Comparison of ENCODE assay signal across 28 cellular contexts in genomic region chr7:82323806-82324205, GRCh38.
DNase-seq lines count a peak whose midpoint lies in the region; ATAC-seq, FAIRE-seq and TF ChIP-seq lines count a peak whose summit lies in the region.
"Had no signal": no experiment of that assay in that cellular context is flagged by ENCODE, and none has a peak within 500 bp of the region (broad histone marks: within the 10 kb centered on the region; RNA-seq: fewer than 3 reads in every experiment).

No MANE protein-coding gene starts in this region.

- peaks cover 4 to 5% of the 10 kb centered on the region in 2 experiments for H3K36me3 ChIP-seq in SK-N-SH (replicated peaks in 1 of 2; ENCODE audit: control insufficient read depth in 1 of 2, insufficient read depth in 2 of 2, low read length in 1 of 2)
- no peaks in the 10 kb centered on the region for H3K36me3 ChIP-seq in IMR-90 (ENCODE audit: control insufficient read depth, insufficient read depth, low read length)
- no peaks in the 10 kb centered on the region for H3K36me3 ChIP-seq in psoas muscle (ENCODE audit: insufficient read depth in 1 of 2, low read depth in 1 of 2)
- H3K36me3 ChIP-seq in pancreas = no peaks in the 10 kb centered on the region
- H3K36me3 ChIP-seq: BE2C, MG63 had no signal

- no peak overlapping the region for H3K18ac ChIP-seq in IMR-90 (ENCODE audit: low read depth, low read length)

- in situ Hi-C loops in IMR-90 (cut with MboI; ENCODE audit: low sequenced_read_pairs) = no loop called here

- H3F3A ChIP-seq in SK-N-SH (replicated peaks; ENCODE audit: insufficient read depth) = peaks cover 16% of the 10 kb centered on the region

- H3K27me3 ChIP-seq in SK-N-SH (ENCODE audit: insufficient read depth) (no peaks in the 10 kb centered on the region), IMR-90 (ENCODE audit: control insufficient read depth, insufficient read depth, low read length) (no peaks in the 10 kb centered on the region), psoas muscle (ENCODE audit: insufficient read depth in 3 of 3, low read length in 2 of 3) (no peaks in the 10 kb centered on the region), pancreas (no peaks in the 10 kb centered on the region)
- H3K27me3 ChIP-seq: BE2C, MG63 had no signal

- H3K79me1 ChIP-seq in IMR-90 (ENCODE audit: low read depth in 1 of 2, low read length in 2 of 2) = peaks cover 6 to 32% of the 10 kb centered on the region in 2 experiments; a peak in 3 of 4 replicates

- H3K9ac ChIP-seq in SK-N-SH (no peak overlapping the region), IMR-90 (ENCODE audit: low read depth, low read length) (no peak overlapping the region)

- no peak overlapping the region for H2AK5ac ChIP-seq in IMR-90 (ENCODE audit: low read depth, low read length)

- BruUV-seq in IMR-90 (replicated peaks; lab: Mats Ljungman, UMichigan) = no TSS peak

- no peaks in the 10 kb centered on the region for H3K79me2 ChIP-seq in SK-N-SH (ENCODE audit: insufficient read depth)

- TF ChIP-seq RAD21 in SK-N-SH (IDR thresholded peaks at IDR 0.05; ENCODE audit: low read length) = no peak
- TF ChIP-seq RAD21 in IMR-90 (IDR thresholded peaks at IDR 0.05; ENCODE audit: low read length) = no peak

- H3K9me3 ChIP-seq in SK-N-SH (no peaks in the 10 kb centered on the region), IMR-90 (ENCODE audit: control insufficient read depth, insufficient read depth, low read length) (no peaks in the 10 kb centered on the region), psoas muscle (no peaks in the 10 kb centered on the region), pancreas (no peaks in the 10 kb centered on the region)
- H3K9me3 ChIP-seq: BE2C, MG63 had no signal

- H3K23ac ChIP-seq in IMR-90 (ENCODE audit: low read depth, low read length) = no peak overlapping the region

- H2BK120ac ChIP-seq in IMR-90 (ENCODE audit: low read depth, low read length) = peak overlapping the region; percentile 11; the same call in 1 of the 2 replicates

- H3K4me2 ChIP-seq in SK-N-SH = no peak overlapping the region
- H3K4me2 ChIP-seq in IMR-90 (ENCODE audit: low read depth, low read length) = no peak overlapping the region

- peaks cover 11% of the 10 kb centered on the region for H3K9me1 ChIP-seq in IMR-90 (ENCODE audit: insufficient read depth, low read length)

- no peak for TF ChIP-seq EP300 in SK-N-SH (IDR thresholded peaks at IDR 0.05; ENCODE audit: borderline replicate concordance in 1 of 2, low read depth in 1 of 2, low read length in 1 of 2)

- no peak overlapping the region for H4K91ac ChIP-seq in IMR-90 (ENCODE audit: insufficient read depth, low read depth, low read length)

- H2BK5ac ChIP-seq in IMR-90 (ENCODE audit: low read depth, low read length, poor library complexity, severe bottlenecking) = no peak overlapping the region

- peak overlapping the region; percentile 65 for H2BK20ac ChIP-seq in IMR-90 (ENCODE audit: low read depth, low read length)

- no peak overlapping the region for H4K5ac ChIP-seq in IMR-90 (ENCODE audit: low read depth, low read length)

- H4K20me1 ChIP-seq in SK-N-SH (ENCODE audit: insufficient read depth) = no peaks in the 10 kb centered on the region
- H4K20me1 ChIP-seq in IMR-90 (ENCODE audit: insufficient read depth, low read length) = no peaks in the 10 kb centered on the region

- CTCF ChIA-PET in SK-N-SH (lab: Yijun Ruan, JAX) = interaction anchor here (1.0 to 1.2 kb wide), 4 partner anchors 10 to 158 kb away, joined by 3 to 4 read pairs (median 4); no protein-coding TSS in a partner anchor
- CTCF ChIA-PET in IMR-90 (lab: Yijun Ruan, JAX) = no interaction called here

- H3K4ac ChIP-seq in IMR-90 (ENCODE audit: low read depth, low read length) = no peak overlapping the region; the same call in none of the 2 replicates

- H2AFZ ChIP-seq in SK-N-SH (ENCODE audit: low read depth) (no peak overlapping the region), IMR-90 (replicated peaks; ENCODE audit: low read length, poor library complexity) (no peak overlapping the region)

- dilution Hi-C loops in IMR-90 (cut with HindIII; ENCODE audit: low sequenced_read_pairs, unreplicated experiment) = no loop called here

- H3K4me1 ChIP-seq in SK-N-SH (ENCODE audit: control insufficient read depth in 1 of 2, insufficient read depth in 2 of 2, low read depth in 1 of 2, low read length in 1 of 2) (peaks cover 10 to 21% of the 10 kb centered on the region in 2 experiments; a peak in 3 of 4 replicates), IMR-90 (ENCODE audit: control insufficient read depth, insufficient read depth, low read length) (peaks cover 10% of the 10 kb centered on the region), psoas muscle (peaks cover 16% of the 10 kb centered on the region), pancreas (no peaks in the 10 kb centered on the region)

- DNase-seq in SK-N-SH = no peak
- peak; percentile 38 for DNase-seq in IMR-90
- DNase-seq in choroid plexus epithelial cell (ENCODE audit: low read depth) = peak; percentile 25
- DNase-seq in psoas muscle = no peak
- DNase-seq in NCI-H2081 (lab: John Stamatoyannopoulos, UW) = no peak
- no peak for DNase-seq in occipital lobe (lab: John Stamatoyannopoulos, UW)
- DNase-seq in pancreas = no peak
- DNase-seq: BE2C; CD8-positive, alpha-beta memory T cell; DMS 273 treated with DMSO at 0.1 percent for 48 hours; DMS79; H9; Kasumi-1; MG63; NCI-H1105 treated with DMSO at 0.1 percent for 48 hours; NCI-H1694; NCI-H2029 treated with DMSO at 0.1 percent for 48 hours; NCI-H2227 treated with DMSO at 0.1 percent for 48 hours; NCI-H69; SHP77 treated with DMSO at 0.1 percent for 48 hours; SW 1271 had no signal

- no peak overlapping the region for H3K4me3 ChIP-seq in SK-N-SH (ENCODE audit: low read depth in 2 of 2, low read length in 1 of 2)
- no peak overlapping the region for H3K4me3 ChIP-seq in IMR-90 (ENCODE audit: insufficient read depth, low read depth, low read length)
- no peak overlapping the region for H3K4me3 ChIP-seq in choroid plexus epithelial cell (ENCODE audit: low read depth, low read length)
- no peak overlapping the region for H3K4me3 ChIP-seq in psoas muscle
- no peak overlapping the region for H3K4me3 ChIP-seq in pancreas
- H3K4me3 ChIP-seq: K562, MG63 had no signal

- H3K27ac ChIP-seq in SK-N-SH (ENCODE audit: low read depth in 2 of 2, low read length in 1 of 2) = no peak overlapping the region; a peak in 1 of 4 replicates
- no peak overlapping the region for H3K27ac ChIP-seq in IMR-90 (ENCODE audit: insufficient read depth, low read length)
- H3K27ac ChIP-seq in psoas muscle = peak overlapping the region; percentile 24
- no peak overlapping the region for H3K27ac ChIP-seq in pancreas
- H3K27ac ChIP-seq: 22Rv1, RWPE1 had no signal

- H2AK9ac ChIP-seq in IMR-90 (replicated peaks; ENCODE audit: low read depth, low read length, poor library complexity) = no peak overlapping the region

- no peaks in the 10 kb centered on the region for H3K9me2 ChIP-seq in SK-N-SH

- TF ChIP-seq POLR2A in IMR-90 (IDR thresholded peaks at IDR 0.05; ENCODE audit: low read depth, low read length) = no peak

- H4K8ac ChIP-seq in IMR-90 (ENCODE audit: low read depth in 2 of 2, low read length in 2 of 2) = no peak overlapping the region

- 96% methylated on average over 4 of the region's 4 CpGs for WGBS in SK-N-SH (ENCODE audit: low lambda C conversion rate)
- WGBS in IMR-90 (ENCODE audit: extremely low coverage in 2 of 2, insufficient read length in 1 of 2), 2 experiments = no CpG with 5 or more reads among the region's 4 CpGs
- 94 to 96% (median 94%) methylated on average over 4 of the region's 4 CpGs for WGBS in psoas muscle, 3 donors
- WGBS in pancreas, 2 donors = 80 to 88% methylated on average over 4 of the region's 4 CpGs

- H3K14ac ChIP-seq in IMR-90 (replicated peaks; ENCODE audit: low read depth, low read length) = no peak overlapping the region

- intact Hi-C loops in IMR-90 (cut with micrococcal nuclease) = no loop called here
- intact Hi-C loops in psoas muscle (cut with DNase I) = no loop called here
- intact Hi-C loops in pancreas (cut with DNase I) = loop anchor here in 1 of 3 donors (10.0 kb wide), 1 partner anchor 49 kb away; no protein-coding TSS in a partner anchor

- H3K56ac ChIP-seq in IMR-90 (ENCODE audit: extremely low read depth, insufficient read depth, low read length) = no peak overlapping the region

- ATAC-seq in SK-N-SH treated with all-trans-retinoic acid at 6 μM for 48 hours (no peak), IMR-90 (ENCODE audit: low read depth) (peak; percentile 33; the same call in 1 of the 2 replicates), psoas muscle (no peak), pancreas (no peak)
- ATAC-seq: HepG2, K562, Panc1 had no signal

- FAIRE-seq in pancreas (lab: Jason Lieb, UNC) = no peak
- FAIRE-seq: GM18507, HepG2, K562 had no signal

- TF ChIP-seq CTCF in SK-N-SH (IDR thresholded peaks at IDR 0.05) (no peak), IMR-90 (conservative IDR thresholded peaks at IDR 0.05; ENCODE audit: low read depth, low read length) (no peak), choroid plexus epithelial cell (conservative IDR thresholded peaks at IDR 0.05; ENCODE audit: low read depth, low read length) (no peak), psoas muscle (IDR thresholded peaks at IDR 0.05) (no peak), pancreas (IDR thresholded peaks at IDR 0.05) (no peak)

- POLR2A ChIA-PET in SK-N-SH (lab: Yijun Ruan, JAX) (no interaction called here), IMR-90 (lab: Charles Lee; ENCODE audit: unreplicated experiment) (no interaction called here)

- no peak overlapping the region for H2BK15ac ChIP-seq in IMR-90 (ENCODE audit: low read depth, low read length)

TF ChIP-seq in SK-N-SH treated with all-trans-retinoic acid at 6 μM for 48 hours, 23 proteins besides CTCF, POLR2A, EP300 and RAD21:
- TF ChIP-seq ISL1 (CRISPR knock-in tag; IDR thresholded peaks at IDR 0.05) (peak; percentile 72), ZC3H10 (CRISPR knock-in tag; IDR thresholded peaks at IDR 0.05) (no peak)

TF ChIP-seq in SK-N-SH, 30 proteins besides CTCF, POLR2A, EP300 and RAD21 (continues in another document):
- no peak for TF ChIP-seq NRF1 (IDR thresholded peaks at IDR 0.05; ENCODE audit: low read depth, low read length)

TF ChIP-seq in IMR-90, 13 proteins besides CTCF, POLR2A, EP300 and RAD21 (continues in another document):
- no peak for TF ChIP-seq CEBPB (IDR thresholded peaks at IDR 0.05; ENCODE audit: low read depth, low read length)
- TF ChIP-seq MAFK (IDR thresholded peaks at IDR 0.05; ENCODE audit: low read depth, low read length) = no peak
- TF ChIP-seq MAZ (IDR thresholded peaks at IDR 0.05; ENCODE audit: borderline replicate concordance, low read depth, low read length) = no peak
- no peak for TF ChIP-seq NFE2L2 (IDR thresholded peaks at IDR 0.05; ENCODE audit: low read depth, low read length)
- TF ChIP-seq FOS (IDR thresholded peaks at IDR 0.05; ENCODE audit: low read depth, low read length) = no peak
- no peak for TF ChIP-seq RCOR1 (IDR thresholded peaks at IDR 0.05; ENCODE audit: insufficient replicate concordance, low read length)
- TF ChIP-seq USF2 (IDR thresholded peaks at IDR 0.05; ENCODE audit: low read depth, low read length) = no peak

Comparison
In these comparisons a context has a peak if more than half of its experiments do, and no peak if none do; other contexts are left out.
1. DNase-seq: peak in IMR-90 (single experiment) and choroid plexus epithelial cell (single experiment); none in SK-N-SH (single experiment), psoas muscle (0 of 2), NCI-H2081 (0 of 2), occipital lobe (single experiment) and pancreas (0 of 6).